Comparison of ENCODE assay signal across 8 cellular contexts in genomic region chr14:60723218-60724079, GRCh38. TPM values are rescaled to one million over a fixed set of nuclear protein-coding genes. Genes with fewer than 3 reads are reported as not detected.
A peak's percentile ranks its signal among the peaks of the same experiment; 100 is the strongest.
DNase-seq lines count a peak whose midpoint lies in the region; ATAC-seq and TF ChIP-seq lines count a peak whose summit lies in the region.

No MANE protein-coding gene starts in this region.

- H3K4me1 Mint-ChIP-seq in GM23338: peaks cover 27% of the 10 kb centered on the region
- peaks cover 36% of the 10 kb centered on the region for H3K4me1 Mint-ChIP-seq in nephron

- 0 out of 3 replicates have a peak, but pooled peaks cover 2% of the 10 kb centered on the region for H3K9me3 Mint-ChIP-seq in GM23338
- H3K9me3 Mint-ChIP-seq in nephron: no peaks in the 10 kb centered on the region

- H3K4me1 ChIP-seq in DOHH2 (ENCODE audit: control insufficient read depth, low read length): peaks cover 13% of the 10 kb centered on the region
- H3K4me1 ChIP-seq in GM23338 (ENCODE audit: insufficient read depth): peaks cover 25% of the 10 kb centered on the region

- H3K4me3 ChIP-seq in DOHH2 (ENCODE audit: low read length) (peak overlapping the region; percentile 93), GM23338 (peak overlapping the region; percentile 97), fibroblast of mammary gland (ENCODE audit: control insufficient read depth, low read depth, low read length) (peak overlapping the region; percentile 70)

- H3K27me3 ChIP-seq in DOHH2 (ENCODE audit: control insufficient read depth, low read length) (peaks cover 17% of the 10 kb centered on the region), GM23338 (ENCODE audit: insufficient read depth) (peaks cover 6% of the 10 kb centered on the region)

- H3K4me2 ChIP-seq in DOHH2 (ENCODE audit: low read length) (peak overlapping the region; percentile 97), GM23338 (peak overlapping the region; percentile 99)

- no peaks in the 10 kb centered on the region for H3K9me2 ChIP-seq in DOHH2 (replicated peaks; ENCODE audit: control insufficient read depth, low read length)
- H3K9me2 ChIP-seq in GM23338 (ENCODE audit: insufficient read depth): no peaks in the 10 kb centered on the region

- TF ChIP-seq CTCF in DOHH2 (IDR thresholded peaks at IDR 0.05; ENCODE audit: low read depth, low read length, poor library complexity, severe bottlenecking): no peak
- TF ChIP-seq CTCF in GM23338 (conservative IDR thresholded peaks at IDR 0.05; ENCODE audit: low read depth in 2 of 2): no peak
- no peak for TF ChIP-seq CTCF in fibroblast of mammary gland (conservative IDR thresholded peaks at IDR 0.05; ENCODE audit: control insufficient read depth, insufficient read depth, low read depth, low read length)
- no peak for TF ChIP-seq CTCF in nephron (IDR thresholded peaks at IDR 0.05; ENCODE audit: unreplicated experiment in 3 of 3)

- peaks cover 13% of the 10 kb centered on the region for H3K27me3 Mint-ChIP-seq in GM23338 (ENCODE audit: insufficient read depth, low read depth, poor library complexity)
- peaks cover 23% of the 10 kb centered on the region for H3K27me3 Mint-ChIP-seq in nephron (ENCODE audit: low read depth)

- H3K36me3 ChIP-seq in DOHH2 (ENCODE audit: control insufficient read depth, low read length) (no peaks in the 10 kb centered on the region), GM23338 (ENCODE audit: insufficient read depth) (peaks cover 19% of the 10 kb centered on the region)

- peak overlapping the region; percentile 91 for H3K4me3 Mint-ChIP-seq in GM23338
- H3K4me3 Mint-ChIP-seq in nephron: peak overlapping the region; percentile 90 to 99 (median 95)

- H3K27ac Mint-ChIP-seq in GM23338 (peak overlapping the region; percentile 96), nephron (peak overlapping the region; percentile 89 to 97 (median 97))

- H3K27ac ChIP-seq in DOHH2 (ENCODE audit: low read depth, low read length): no peak overlapping the region
- H3K27ac ChIP-seq in GM23338 (ENCODE audit: low read depth): peak overlapping the region; percentile 86

- H3F3A ChIP-seq in DOHH2 (ENCODE audit: control insufficient read depth, insufficient read depth): 0 out of 2 replicates have a peak, but pooled peaks cover 6% of the 10 kb centered on the region
- peaks cover 3% of the 10 kb centered on the region; the same call in 1 of the 2 replicates for H3F3A ChIP-seq in GM23338 (replicated peaks; ENCODE audit: low read depth)

- H2AFZ ChIP-seq in GM23338: no peak overlapping the region

- ATAC-seq in GM23338: peak; percentile 15
- ATAC-seq in HG03469 (IDR thresholded peaks at IDR 0.05; ENCODE audit: unreplicated experiment): no peak

- no peaks in the 10 kb centered on the region for H3K9me3 ChIP-seq in DOHH2 (ENCODE audit: control insufficient read depth, insufficient read depth, low read length)

- DNase-seq in GM23338 (ENCODE audit: low spot score) (peak; percentile 64), NCI-H2029 (lab: John Stamatoyannopoulos, UW) (peak; percentile 85), activated T-cell treated with anti-CD3 and anti-CD28 coated beads for 4 hours (peak; percentile 4), fibroblast of mammary gland (ENCODE audit: low read depth) (peak; percentile 52), GF-D8 (lab: John Stamatoyannopoulos, UW) (no peak)

- H3K79me2 ChIP-seq in DOHH2 (ENCODE audit: control insufficient read depth, low read length) (no peaks in the 10 kb centered on the region), GM23338 (replicated peaks; ENCODE audit: insufficient read depth) (peaks cover 49% of the 10 kb centered on the region)

- peaks cover 35% of the 10 kb centered on the region for H3K36me3 Mint-ChIP-seq in GM23338 (ENCODE audit: low read depth)
- H3K36me3 Mint-ChIP-seq in nephron (ENCODE audit: low read depth): peaks cover 7% of the 10 kb centered on the region

- no peaks in the 10 kb centered on the region for H4K20me1 ChIP-seq in DOHH2 (ENCODE audit: control insufficient read depth, insufficient read depth, low read depth, low read length)
- H4K20me1 ChIP-seq in GM23338 (replicated peaks; ENCODE audit: insufficient read depth): peaks cover 28% of the 10 kb centered on the region

TF ChIP-seq in GM23338, 12 proteins besides CTCF, POLR2A, EP300 and RAD21 (continues in another document):
- TF ChIP-seq, protein P1, sequence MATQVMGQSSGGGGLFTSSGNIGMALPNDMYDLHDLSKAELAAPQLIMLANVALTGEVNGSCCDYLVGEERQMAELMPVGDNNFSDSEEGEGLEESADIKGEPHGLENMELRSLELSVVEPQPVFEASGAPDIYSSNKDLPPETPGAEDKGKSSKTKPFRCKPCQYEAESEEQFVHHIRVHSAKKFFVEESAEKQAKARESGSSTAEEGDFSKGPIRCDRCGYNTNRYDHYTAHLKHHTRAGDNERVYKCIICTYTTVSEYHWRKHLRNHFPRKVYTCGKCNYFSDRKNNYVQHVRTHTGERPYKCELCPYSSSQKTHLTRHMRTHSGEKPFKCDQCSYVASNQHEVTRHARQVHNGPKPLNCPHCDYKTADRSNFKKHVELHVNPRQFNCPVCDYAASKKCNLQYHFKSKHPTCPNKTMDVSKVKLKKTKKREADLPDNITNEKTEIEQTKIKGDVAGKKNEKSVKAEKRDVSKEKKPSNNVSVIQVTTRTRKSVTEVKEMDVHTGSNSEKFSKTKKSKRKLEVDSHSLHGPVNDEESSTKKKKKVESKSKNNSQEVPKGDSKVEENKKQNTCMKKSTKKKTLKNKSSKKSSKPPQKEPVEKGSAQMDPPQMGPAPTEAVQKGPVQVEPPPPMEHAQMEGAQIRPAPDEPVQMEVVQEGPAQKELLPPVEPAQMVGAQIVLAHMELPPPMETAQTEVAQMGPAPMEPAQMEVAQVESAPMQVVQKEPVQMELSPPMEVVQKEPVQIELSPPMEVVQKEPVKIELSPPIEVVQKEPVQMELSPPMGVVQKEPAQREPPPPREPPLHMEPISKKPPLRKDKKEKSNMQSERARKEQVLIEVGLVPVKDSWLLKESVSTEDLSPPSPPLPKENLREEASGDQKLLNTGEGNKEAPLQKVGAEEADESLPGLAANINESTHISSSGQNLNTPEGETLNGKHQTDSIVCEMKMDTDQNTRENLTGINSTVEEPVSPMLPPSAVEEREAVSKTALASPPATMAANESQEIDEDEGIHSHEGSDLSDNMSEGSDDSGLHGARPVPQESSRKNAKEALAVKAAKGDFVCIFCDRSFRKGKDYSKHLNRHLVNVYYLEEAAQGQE (IDR thresholded peaks at IDR 0.05; ENCODE audit: unreplicated experiment): no peak
- TF ChIP-seq POLR2AphosphoS5 (IDR thresholded peaks at IDR 0.05; ENCODE audit: low read depth): no peak
- TF ChIP-seq NANOG (IDR thresholded peaks at IDR 0.05; ENCODE audit: borderline replicate concordance): no peak
- TF ChIP-seq ZNF114 (CRISPR knock-in tag; IDR thresholded peaks at IDR 0.05): no peak
- no peak for TF ChIP-seq ZNF331 (CRISPR knock-in tag; IDR thresholded peaks at IDR 0.05; ENCODE audit: low read depth)
- TF ChIP-seq EZH2 (IDR thresholded peaks at IDR 0.05; ENCODE audit: low read depth, unreplicated experiment): no peak
- TF ChIP-seq CREB1 (CRISPR knock-in tag; IDR thresholded peaks at IDR 0.05; ENCODE audit: low read depth): no peak
- TF ChIP-seq JUNB (IDR thresholded peaks at IDR 0.05; ENCODE audit: unreplicated experiment): no peak
- TF ChIP-seq ETS1 (IDR thresholded peaks at IDR 0.05): no peak
- no peak for TF ChIP-seq STAT1 (IDR thresholded peaks at IDR 0.05; ENCODE audit: unreplicated experiment)
- no peak for TF ChIP-seq EZH2phosphoT487 (IDR thresholded peaks at IDR 0.05; ENCODE audit: unreplicated experiment)

RNA-seq across cellular contexts. Expression of gene SIX4, which starts 0.7 kb away (rescaled TPM):
- 46.9 and 50.2 TPM in 2 replicates for total RNA-seq in GM23338 (2014; rRNA removed; shearing (Covaris generic))
- polyA plus RNA-seq in GM23338 (2016; fragmentation: Nextera tagmentation; extraction: Ambion mirVana): 6.2 and 6.6 TPM in 2 replicates

RNA-seq across cellular contexts. Expression of gene MNAT1, which starts 11.1 kb away (rescaled TPM):
- total RNA-seq in GM23338 (2014; rRNA removed; shearing (Covaris generic)): 51.6 and 75.3 TPM in 2 replicates
- polyA plus RNA-seq in GM23338 (2016; fragmentation: Nextera tagmentation; extraction: Ambion mirVana): 83.8 and 85.0 TPM in 2 replicates
